In the genomic region with DNA sequence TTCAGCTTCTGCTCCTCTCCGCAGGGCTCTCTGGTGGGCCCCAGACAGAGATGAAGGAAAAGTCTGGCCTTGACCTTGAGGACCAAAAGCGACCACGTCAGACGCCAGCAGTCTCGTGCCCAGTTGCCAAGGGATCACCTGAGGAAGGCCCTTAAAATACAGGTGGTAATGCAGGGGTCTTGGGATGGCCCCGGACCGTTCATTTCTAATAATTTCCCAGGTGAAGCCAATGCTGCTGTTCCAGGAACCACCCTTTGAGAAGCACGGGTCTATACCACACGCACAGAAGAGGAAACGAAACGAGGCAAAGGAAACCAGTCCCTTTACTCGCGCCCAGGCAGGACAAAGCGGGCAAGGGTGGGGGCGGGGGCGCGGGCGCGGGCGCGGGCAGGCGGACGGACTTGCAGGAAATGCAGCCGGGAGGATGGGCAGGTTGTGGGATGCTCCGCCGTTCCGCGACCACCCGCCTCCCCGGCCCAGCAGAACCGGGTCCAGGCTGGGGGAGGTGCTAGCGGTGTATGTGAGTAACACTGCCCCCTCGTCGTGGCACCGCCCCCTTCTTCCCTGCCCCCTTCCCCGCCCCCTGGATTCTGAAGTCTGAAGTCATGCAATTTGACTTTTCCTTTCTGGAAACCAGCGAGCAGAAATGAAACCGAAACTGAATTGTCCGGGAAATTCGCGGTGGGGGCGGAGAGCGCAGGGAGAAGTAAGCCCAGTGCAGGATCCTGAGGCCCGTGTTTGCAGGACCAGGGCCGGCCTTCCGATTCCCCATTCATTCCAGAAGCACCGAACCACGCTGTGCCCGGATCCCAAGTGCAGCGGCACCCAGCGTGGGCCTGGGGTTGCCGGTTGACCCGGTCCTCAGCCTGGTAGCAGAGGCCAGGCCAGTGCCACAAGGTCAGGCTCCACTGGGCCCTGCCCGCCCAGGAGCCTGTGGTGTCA, we compare ENCODE assay signal across 8 cellular contexts. TPM values are rescaled to one million over a fixed set of nuclear protein-coding genes. Genes with fewer than 3 reads are reported as not detected.
A peak's percentile ranks its signal among the peaks of the same experiment; 100 is the strongest.
DNase-seq lines count a peak whose midpoint lies in the region; ATAC-seq and TF ChIP-seq lines count a peak whose summit lies in the region.

No MANE protein-coding gene starts in this region.

- in situ Hi-C loops in Caki2 (cut with HindIII; ENCODE audit: low pct_unique_long_range_greater_than_20kb, low sequenced_read_pairs), result no loop called here

- H3K27me3 ChIP-seq in aorta (ENCODE audit: control insufficient read depth in 1 of 2, insufficient read depth in 2 of 2, low read length in 1 of 2), result no peaks in the 10 kb centered on the region

- H3K36me3 Mint-ChIP-seq in T-cell, result no peaks in the 10 kb centered on the region

- H3K9me3 ChIP-seq in aorta (ENCODE audit: control insufficient read depth, low read length), result no peaks in the 10 kb centered on the region

- no peaks in the 10 kb centered on the region for H3K36me3 ChIP-seq in aorta (ENCODE audit: control insufficient read depth in 1 of 2, insufficient read depth in 2 of 2, low read length in 1 of 2)

- TF ChIP-seq CTCF in LNCaP clone FGC (IDR thresholded peaks at IDR 0.05; ENCODE audit: control insufficient read depth, extremely low read depth, insufficient read depth), result no peak

- peak overlapping the region in 1 of 2 donors; percentile 61 for H3K27ac ChIP-seq in aorta (ENCODE audit: low read depth in 1 of 2, low read length in 2 of 2)

- peak; percentile 78 for DNase-seq in Caki2 (ENCODE audit: low read depth)
- peak; percentile 30 for DNase-seq in LNCaP clone FGC (ENCODE audit: low read depth)
- peak in 24 of 34 experiments; percentile 4 to 55 (median 28) for DNase-seq in T-cell
- DNase-seq in anterior cingulate cortex (lab: John Stamatoyannopoulos, UW), result peak in 54 of 58 donors; percentile 4 to 89 (median 55)
- peak; percentile 85 for DNase-seq in left ventricle myocardium superior
- DNase-seq in posterior cingulate gyrus, result peak; percentile 40 to 94 (median 58)
- peak; percentile 91 to 94 for DNase-seq in aorta

- peak overlapping the region; percentile 91 to 94 for H3K27ac Mint-ChIP-seq in T-cell

- intact Hi-C loops in left ventricle myocardium superior (cut with micrococcal nuclease) (no loop called here), posterior cingulate gyrus (cut with DNase I) (no loop called here), aorta (cut with DNase I) (loop anchor here (5.0 to 10.0 kb wide), 2 partner anchors 253 to 295 kb away; a partner anchor contains a TSS)

- H3K4me3 ChIP-seq in LNCaP clone FGC (ENCODE audit: low read depth, low read length) (peak overlapping the region; percentile 60), aorta (ENCODE audit: low read length in 2 of 2) (peak overlapping the region; percentile 15 to 57)

- ATAC-seq in GM21528 (IDR thresholded peaks at IDR 0.05; ENCODE audit: low FRiP score, unreplicated experiment) (peak; percentile 81), T-cell (replicated peaks in 1 of 4) (peak; percentile 74 to 83 (median 80)), left ventricle myocardium superior (peak; percentile 97), aorta (ENCODE audit: low FRiP score) (peak; percentile 94)

- peak overlapping the region; percentile 84 to 95 (median 91) for H3K4me3 Mint-ChIP-seq in T-cell

- WGBS in aorta, 2 donors, result 5 to 7% methylated on average over 36 to 54 of the region's 54 CpGs

- H3K9me3 Mint-ChIP-seq in T-cell, result peaks cover 0 to 8% (median 0%) of the 10 kb centered on the region in 3 donors

- CTCF ChIA-PET in T-cell (lab: Charles Lee), result no interaction called here

- POLR2A ChIA-PET in T-cell (lab: Charles Lee), result interaction anchor here in 1 of 2 donors (0.7 kb wide), 1 partner anchor 9 kb away, joined by 5 read pairs; no protein-coding TSS in a partner anchor

- no peaks in the 10 kb centered on the region for H3K4me1 ChIP-seq in aorta (ENCODE audit: control insufficient read depth in 1 of 2, insufficient read depth in 2 of 2, low read length in 2 of 2)

- peaks cover 38 to 53% (median 38%) of the 10 kb centered on the region in 3 donors for H3K4me1 Mint-ChIP-seq in T-cell

- no peaks in the 10 kb centered on the region for H3K27me3 Mint-ChIP-seq in T-cell

RNA-seq across cellular contexts. Expression of a gene that starts 5.8 kb away (rescaled TPM):
- 4.8 and 9.3 TPM in 2 replicates for total RNA-seq in Caki2 (2014; rRNA removed; shearing (Covaris generic); ENCODE audit: low replicate concordance)
- total RNA-seq in T-cell (10 to 100 TPM; 55.2 to 82.5 (median 68.7) TPM), left ventricle myocardium superior (14.9 TPM), aorta (10 to 100 TPM; 41.0 to 58.1 TPM)
- polyA plus RNA-seq in aorta, result 10 to 100 TPM; 16.9 to 24.9 TPM

RNA-seq across cellular contexts. Expression of a gene that starts 58.4 kb away (rescaled TPM):
- 1.2 and 4.9 TPM in 2 replicates for total RNA-seq in Caki2 (2014; rRNA removed; shearing (Covaris generic); ENCODE audit: low replicate concordance)
- total RNA-seq in T-cell, result 100 to 1,000 TPM in 1 of 5 donors, 10 to 100 TPM in 4; 77.7 to 103 (median 81.8) TPM
- 7.1 TPM for total RNA-seq in left ventricle myocardium superior
- total RNA-seq in aorta, result 10 to 100 TPM; 21.5 to 21.8 TPM
- 1 to 10 TPM in 1 of 2 donors, under 1 TPM in 1; 0.69 to 3.5 TPM for polyA plus RNA-seq in aorta

Comparison
In these comparisons a context has a peak if more than half of its experiments do, and no peak if none do; other contexts are left out.
1. DNase-seq: peak in every context shown above with its lines; median percentile 92 in aorta; 85 in left ventricle myocardium superior; 78 in Caki2; 58 in posterior cingulate gyrus; 55 in anterior cingulate cortex; 30 in LNCaP clone FGC; 28 in T-cell.
2. intact Hi-C loops: an anchor here in aorta (5.0 to 10.0 kb wide); none called in left ventricle myocardium superior and posterior cingulate gyrus.